In the genomic region with DNA sequence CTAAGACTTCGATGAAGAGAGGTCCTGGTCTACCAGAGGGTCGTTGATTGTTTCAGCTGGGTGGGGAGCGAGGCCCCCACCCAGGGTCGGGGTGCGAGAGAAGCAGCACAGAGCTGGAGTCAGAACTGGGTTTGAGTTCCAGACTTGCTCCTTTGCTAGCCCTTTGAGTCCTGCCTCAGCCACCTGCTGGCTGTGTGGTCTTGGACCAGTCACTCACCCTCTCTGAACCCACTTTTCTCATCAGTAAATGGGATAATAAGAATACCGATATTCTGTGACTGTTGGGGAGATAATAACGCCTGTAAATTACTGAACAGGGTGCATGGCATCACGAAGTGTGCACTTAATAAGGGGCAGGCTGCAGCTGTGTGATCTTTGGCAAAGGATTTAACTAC, we compare ENCODE assay signal across 8 cellular contexts. TPM values are rescaled to one million over a fixed set of nuclear protein-coding genes. Genes with fewer than 3 reads are reported as not detected.
DNase-seq lines count a peak whose midpoint lies in the region; ATAC-seq and TF ChIP-seq lines count a peak whose summit lies in the region.

No MANE protein-coding gene starts in this region.

- no peak for TF ChIP-seq CTCF in fibroblast of pulmonary artery (IDR thresholded peaks at IDR 0.05; ENCODE audit: low read length, missing control alignments)
- TF ChIP-seq CTCF in psoas muscle (IDR thresholded peaks at IDR 0.05), result no peak

- H3K9ac ChIP-seq in ES-I3 (ENCODE audit: low read depth, low read length), result peak overlapping the region; percentile 55; the same call in 1 of the 2 replicates

- peak overlapping the region; percentile 72 to 78 (median 75) for H3K4me3 Mint-ChIP-seq in T-cell

- CTCF ChIA-PET in T-cell (lab: Charles Lee), result interaction anchor here (0.9 to 1.1 kb wide), 2 partner anchors 32 to 38 kb away, joined by 3 read pairs; no protein-coding TSS in a partner anchor

- H3K27me3 Mint-ChIP-seq in T-cell, result peaks cover 12 to 47% of the 10 kb centered on the region in 2 donors

- H3K27me3 ChIP-seq in psoas muscle (ENCODE audit: insufficient read depth in 3 of 3, low read length in 2 of 3), result peaks cover 0 to 48% (median 6%) of the 10 kb centered on the region in 3 donors

- no peak overlapping the region for H3K27ac ChIP-seq in psoas muscle

- WGBS in psoas muscle, 3 donors, result 36 to 40% (median 37%) methylated on average over 8 of the region's 8 CpGs

- H3K4me1 Mint-ChIP-seq in T-cell, result peaks cover 22 to 29% (median 27%) of the 10 kb centered on the region in 3 donors

- ATAC-seq in T-cell (replicated peaks in 1 of 4) (no peak), psoas muscle (no peak), HG02759 (IDR thresholded peaks at IDR 0.05; ENCODE audit: unreplicated experiment) (no peak), HG02571 (IDR thresholded peaks at IDR 0.05; ENCODE audit: unreplicated experiment) (no peak)

- no peaks in the 10 kb centered on the region for H3K36me3 ChIP-seq in ES-I3 (ENCODE audit: insufficient read depth, low read length)
- no peaks in the 10 kb centered on the region for H3K36me3 ChIP-seq in psoas muscle (ENCODE audit: insufficient read depth in 1 of 2, low read depth in 1 of 2)

- H3K4me1 ChIP-seq in ES-I3 (ENCODE audit: insufficient read depth, low read length) (peaks cover 3% of the 10 kb centered on the region; the same call in 1 of the 2 replicates), psoas muscle (peaks cover 8% of the 10 kb centered on the region)

- no peak for DNase-seq in T-cell
- DNase-seq in fibroblast of pulmonary artery (ENCODE audit: low read depth), result no peak
- DNase-seq in psoas muscle, result no peak
- no peak for DNase-seq in DMS 273 treated with DMSO at 0.1 percent for 48 hours (lab: John Stamatoyannopoulos, UW)
- DNase-seq in effector CD4-positive, alpha-beta T cell, result no peak

- POLR2A ChIA-PET in T-cell (lab: Charles Lee), result no interaction called here

- H3K9me3 ChIP-seq in ES-I3 (ENCODE audit: control insufficient read depth, insufficient read depth, low read length) (no peaks in the 10 kb centered on the region), psoas muscle (no peaks in the 10 kb centered on the region)

- intact Hi-C loops in psoas muscle (cut with DNase I), result no loop called here

- no peaks in the 10 kb centered on the region for H3K36me3 Mint-ChIP-seq in T-cell

- peak overlapping the region; percentile 37 for H3K4me3 ChIP-seq in fibroblast of pulmonary artery (replicated peaks; ENCODE audit: low read depth, low read length)
- H3K4me3 ChIP-seq in psoas muscle, result peak overlapping the region; percentile 68

- no peak overlapping the region for H3K27ac Mint-ChIP-seq in T-cell

- H3K9me3 Mint-ChIP-seq in T-cell, result no peaks in the 10 kb centered on the region

RNA-seq across cellular contexts. Expression of a gene that starts 0.4 kb away (rescaled TPM):
- total RNA-seq in T-cell (10 to 100 TPM in 2 of 5 donors, 1 to 10 TPM in 3; 3.4 to 11.4 (median 6.9) TPM), psoas muscle (1 to 10 TPM in 1 of 4 donors, under 1 TPM in 3; 0.61 to 5.5 (median 0.70) TPM)
- polyA plus RNA-seq in psoas muscle, result 1 to 10 TPM; 1.7 to 3.7 (median 2.1) TPM

RNA-seq across cellular contexts. Expression of a gene that starts 13.4 kb away (rescaled TPM):
- 100 to 1,000 TPM; 186 to 228 (median 201) TPM for total RNA-seq in T-cell
- total RNA-seq in psoas muscle, result 100 to 1,000 TPM; 101 to 141 (median 125) TPM
- 100 to 1,000 TPM in 1 of 3 donors, 10 to 100 TPM in 2; 51.9 to 105 (median 65.2) TPM for polyA plus RNA-seq in psoas muscle

RNA-seq across cellular contexts. Expression of a gene that starts 35.2 kb away (rescaled TPM):
- total RNA-seq in T-cell (not detected), psoas muscle (not detected)
- under 1 TPM in 1 of 3 donors, not detected in 2; 0.08 TPM for polyA plus RNA-seq in psoas muscle

RNA-seq across cellular contexts. Expression of a gene that starts 42.8 kb away (rescaled TPM):
- total RNA-seq in T-cell (under 1 TPM in 4 of 5 donors, not detected in 1; 0.07 to 0.26 (median 0.21) TPM), psoas muscle (under 1 TPM in 3 of 4 donors, not detected in 1; 0.09 to 0.27 (median 0.10) TPM)
- under 1 TPM; 0.04 to 0.19 (median 0.15) TPM for polyA plus RNA-seq in psoas muscle
